11 cellular contexts compared by ENCODE assay signal in the genomic region with DNA sequence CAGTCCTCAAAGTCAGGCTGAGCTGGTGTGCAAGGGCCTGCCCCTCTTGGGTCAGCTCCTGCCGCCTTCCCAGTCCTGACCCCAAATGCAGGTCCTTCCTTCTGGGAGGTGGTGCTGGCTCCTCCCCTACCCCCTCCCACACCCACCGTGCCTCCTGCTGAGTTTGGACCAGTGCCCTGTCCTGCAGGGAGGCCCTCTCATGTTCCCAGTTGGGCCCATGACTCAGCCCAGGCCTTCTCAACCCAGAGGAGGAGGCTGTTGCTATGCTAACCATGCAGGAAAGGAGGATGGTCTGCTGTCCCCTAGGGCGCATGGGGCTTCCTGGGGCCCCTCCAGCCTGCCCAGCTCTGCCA. TPM values are rescaled to one million over a fixed set of nuclear protein-coding genes. Genes with fewer than 3 reads are reported as not detected.
DNase-seq lines count a peak whose midpoint lies in the region; ATAC-seq and TF ChIP-seq lines count a peak whose summit lies in the region.
"Had no signal": no experiment of that assay in that cellular context is flagged by ENCODE, and none has a peak within 500 bp of the region (broad histone marks: within the 10 kb centered on the region; RNA-seq: fewer than 3 reads in every experiment).

No MANE protein-coding gene starts in this region.

- H3K9me3 Mint-ChIP-seq in stimulated activated memory B cell treated with anti-CD40 and anti-IgM and Interleukin-4, amounts not matched to agents 10 μg/mL and 1 μg/mL and 100 μg/mL, for 72 hours = no peaks in the 10 kb centered on the region
- H3K9me3 Mint-ChIP-seq in stimulated activated effector memory CD8-positive, alpha-beta T cell treated with anti-CD3 and anti-CD28 coated beads, Interleukin-12 subunit alpha, Interleukin-12 subunit beta, amount 100 ng/mL, for 72 hours = no peaks in the 10 kb centered on the region
- H3K9me3 Mint-ChIP-seq: activated naive CD4-positive, alpha-beta T cell treated with anti-CD3 and anti-CD28 coated beads for 36 hours; naive B cell had no signal

- no peaks in the 10 kb centered on the region for H3K9me3 ChIP-seq in BE2C
- H3K9me3 ChIP-seq: esophagus muscularis mucosa had no signal

- no peaks in the 10 kb centered on the region for H3K36me3 ChIP-seq in BE2C
- H3K36me3 ChIP-seq: esophagus muscularis mucosa had no signal

- H3K36me3 Mint-ChIP-seq in stimulated activated memory B cell treated with anti-CD40 and anti-IgM and Interleukin-4, amounts not matched to agents 10 μg/mL and 1 μg/mL and 100 μg/mL, for 72 hours = no peaks in the 10 kb centered on the region
- no peaks in the 10 kb centered on the region for H3K36me3 Mint-ChIP-seq in stimulated activated effector memory CD8-positive, alpha-beta T cell treated with anti-CD3 and anti-CD28 coated beads, Interleukin-12 subunit alpha, Interleukin-12 subunit beta, amount 100 ng/mL, for 72 hours
- H3K36me3 Mint-ChIP-seq: naive B cell had no signal

- H3K4me3 Mint-ChIP-seq in stimulated activated memory B cell treated with anti-CD40 and anti-IgM and Interleukin-4, amounts not matched to agents 10 μg/mL and 1 μg/mL and 100 μg/mL, for 72 hours = no peak overlapping the region
- no peak overlapping the region for H3K4me3 Mint-ChIP-seq in stimulated activated effector memory CD8-positive, alpha-beta T cell treated with anti-CD3 and anti-CD28 coated beads, Interleukin-12 subunit alpha, Interleukin-12 subunit beta, amount 100 ng/mL, for 72 hours
- H3K4me3 Mint-ChIP-seq: activated naive CD4-positive, alpha-beta T cell treated with anti-CD3 and anti-CD28 coated beads for 36 hours had no signal

- peaks cover 11% of the 10 kb centered on the region for H3K27me3 ChIP-seq in BE2C
- H3K27me3 ChIP-seq: esophagus muscularis mucosa had no signal

- H3K4me1 ChIP-seq in BE2C = no peaks in the 10 kb centered on the region

- no peak overlapping the region for H3K27ac Mint-ChIP-seq in stimulated activated memory B cell treated with anti-CD40 and anti-IgM and Interleukin-4, amounts not matched to agents 10 μg/mL and 1 μg/mL and 100 μg/mL, for 72 hours
- H3K27ac Mint-ChIP-seq in stimulated activated effector memory CD8-positive, alpha-beta T cell treated with anti-CD3 and anti-CD28 coated beads, Interleukin-12 subunit alpha, Interleukin-12 subunit beta, amount 100 ng/mL, for 72 hours = no peak overlapping the region
- H3K27ac Mint-ChIP-seq: activated naive CD4-positive, alpha-beta T cell treated with anti-CD3 and anti-CD28 coated beads for 36 hours; naive B cell had no signal

- no peak for TF ChIP-seq CTCF in BE2C (IDR thresholded peaks at IDR 0.05; ENCODE audit: low read depth, low read length)

- DNase-seq in BE2C = peak; percentile 15
- DNase-seq in HK-2 (ENCODE audit: unreplicated experiment) = peak; percentile 78
- DNase-seq in amniotic stem cell (lab: John Stamatoyannopoulos, UW) = peak; percentile 37
- DNase-seq in left lobe of liver (ENCODE audit: low spot score) = peak; percentile 45
- DNase-seq in cerebellar cortex (ENCODE audit: low spot score) = no peak
- no peak for DNase-seq in stimulated activated effector memory CD8-positive, alpha-beta T cell treated with anti-CD3 and anti-CD28 coated beads, Interleukin-12 subunit alpha, Interleukin-12 subunit beta, amount 100 ng/mL, for 72 hours (ENCODE audit: low spot score in 2 of 2)
- DNase-seq: activated naive CD4-positive, alpha-beta T cell treated with anti-CD3 and anti-CD28 coated beads for 36 hours; naive B cell had no signal

- no peaks in the 10 kb centered on the region for H3K27me3 Mint-ChIP-seq in stimulated activated memory B cell treated with anti-CD40 and anti-IgM and Interleukin-4, amounts not matched to agents 10 μg/mL and 1 μg/mL and 100 μg/mL, for 72 hours

- no peak overlapping the region for H3K4me3 ChIP-seq in BE2C (ENCODE audit: low read depth, low read length)
- H3K4me3 ChIP-seq: esophagus muscularis mucosa had no signal

- ATAC-seq in left lobe of liver (no peak), HG03045 (IDR thresholded peaks at IDR 0.05; ENCODE audit: unreplicated experiment) (no peak)
- no peak for ATAC-seq in stimulated activated memory B cell treated with anti-CD40 and anti-IgM and Interleukin-4, amounts not matched to agents 10 μg/mL and 1 μg/mL and 100 μg/mL, for 72 hours
- ATAC-seq in stimulated activated effector memory CD8-positive, alpha-beta T cell treated with anti-CD3 and anti-CD28 coated beads, Interleukin-12 subunit alpha, Interleukin-12 subunit beta, amount 100 ng/mL, for 72 hours = no peak

- peaks cover 40% of the 10 kb centered on the region for H3K4me1 Mint-ChIP-seq in stimulated activated memory B cell treated with anti-CD40 and anti-IgM and Interleukin-4, amounts not matched to agents 10 μg/mL and 1 μg/mL and 100 μg/mL, for 72 hours
- H3K4me1 Mint-ChIP-seq in stimulated activated effector memory CD8-positive, alpha-beta T cell treated with anti-CD3 and anti-CD28 coated beads, Interleukin-12 subunit alpha, Interleukin-12 subunit beta, amount 100 ng/mL, for 72 hours = peaks cover 22% of the 10 kb centered on the region

RNA-seq across cellular contexts. Expression of a gene that starts 4.4 kb away (rescaled TPM):
- 3.3 TPM for polyA plus RNA-seq in BE2C (2012; ENCODE audit: insufficient read depth, insufficient read length, low read depth)
- total RNA-seq in left lobe of liver = 4.9 TPM

RNA-seq across cellular contexts. Expression of a gene that starts 9.8 kb away (rescaled TPM):
- 185 TPM for polyA plus RNA-seq in BE2C (2012; ENCODE audit: insufficient read depth, insufficient read length, low read depth)
- total RNA-seq in left lobe of liver = 90.1 TPM

RNA-seq across cellular contexts. Expression of a gene that starts 52.4 kb away (rescaled TPM):
- polyA plus RNA-seq in BE2C (2012; ENCODE audit: insufficient read depth, insufficient read length, low read depth) = 407 TPM
- 50.3 TPM for total RNA-seq in left lobe of liver

RNA-seq across cellular contexts. Expression of a gene that starts 59.8 kb away (rescaled TPM):
- polyA plus RNA-seq in BE2C (2012; ENCODE audit: insufficient read depth, insufficient read length, low read depth) = 3.4 TPM
- total RNA-seq in left lobe of liver = 22.9 TPM

Comparison
In these comparisons a context has a peak if more than half of its experiments do, and no peak if none do; other contexts are left out.
1. DNase-seq: peak in BE2C (single experiment), HK-2 (single experiment), amniotic stem cell (single experiment) and left lobe of liver (single experiment); none in cerebellar cortex (single experiment) and stimulated activated effector memory CD8-positive, alpha-beta T cell treated with anti-CD3 and anti-CD28 coated beads, Interleukin-12 subunit alpha, Interleukin-12 subunit beta, amount 100 ng/mL, for 72 hours (0 of 2).